Comparison of ENCODE assay signal across 8 cellular contexts in the genomic region with DNA sequence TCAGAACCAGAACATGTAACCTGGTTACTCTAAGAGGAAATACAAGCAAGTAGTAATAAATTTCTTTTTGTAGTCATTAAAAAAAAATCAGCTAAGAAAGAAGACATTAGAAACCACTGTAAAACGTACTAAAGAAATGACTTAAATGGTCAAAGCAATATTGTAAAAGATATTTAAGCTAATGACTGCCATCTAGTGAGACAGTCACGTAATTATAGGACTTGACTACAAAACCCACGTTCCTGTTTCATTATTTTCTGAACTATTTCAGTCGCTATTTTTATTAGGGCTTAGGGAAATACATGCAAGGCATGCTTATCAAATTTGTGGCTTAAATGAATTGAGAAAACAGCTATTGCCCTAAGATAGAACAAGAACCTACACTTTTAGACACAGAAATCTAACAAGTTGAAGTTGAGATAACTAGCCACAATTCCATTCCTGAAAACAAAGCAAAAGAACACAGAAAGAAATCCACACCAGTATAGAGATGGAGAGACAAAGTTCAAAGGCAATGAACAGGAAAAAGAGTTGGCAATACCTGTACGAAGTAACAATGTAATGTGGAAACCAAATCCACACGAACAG. TPM values are rescaled to one million over a fixed set of nuclear protein-coding genes. Genes with fewer than 3 reads are reported as not detected.
DNase-seq lines count a peak whose midpoint lies in the region; TF ChIP-seq lines count a peak whose summit lies in the region.

No MANE protein-coding gene starts in this region.

- H3K27me3 ChIP-seq in SU-DHL-6 (ENCODE audit: low read length) (no peaks in the 10 kb centered on the region), transverse colon (no peaks in the 10 kb centered on the region)

- no peak overlapping the region for H2AFZ ChIP-seq in SU-DHL-6 (ENCODE audit: low read depth, low read length, severe bottlenecking)

- H3K36me3 ChIP-seq in SU-DHL-6 (ENCODE audit: low read length), result peaks cover 32% of the 10 kb centered on the region
- peaks cover 0 to 60% (median 13%) of the 10 kb centered on the region in 4 donors for H3K36me3 ChIP-seq in transverse colon

- no peaks in the 10 kb centered on the region for H3K9me3 ChIP-seq in SU-DHL-6 (ENCODE audit: insufficient read depth, low read length)
- no peaks in the 10 kb centered on the region for H3K9me3 ChIP-seq in transverse colon

- H3K4me2 ChIP-seq in SU-DHL-6 (ENCODE audit: low read depth, low read length, poor library complexity, severe bottlenecking), result no peak overlapping the region

- no peaks in the 10 kb centered on the region for H3K9me3 Mint-ChIP-seq in glutamatergic neuron (ENCODE audit: unreplicated experiment)

- intact Hi-C loops in transverse colon (cut with DNase I; ENCODE audit: low total_unique reads), result no loop called here

- H3K4me3 Mint-ChIP-seq in glutamatergic neuron (ENCODE audit: unreplicated experiment), result no peak overlapping the region

- H3F3A ChIP-seq in SU-DHL-6 (ENCODE audit: insufficient read depth), result peaks cover 11% of the 10 kb centered on the region

- WGBS in transverse colon (ENCODE audit: low coverage in 1 of 2), 2 donors, result 28 to 31% methylated on average over 6 of the region's 6 CpGs

- no peaks in the 10 kb centered on the region for H3K36me3 Mint-ChIP-seq in glutamatergic neuron (ENCODE audit: unreplicated experiment)

- no peaks in the 10 kb centered on the region for H3K4me1 ChIP-seq in transverse colon

- no peak for TF ChIP-seq EP300 in transverse colon (IDR thresholded peaks at IDR 0.05; ENCODE audit: low read depth)

- H3K4me3 ChIP-seq in LNCaP clone FGC (ENCODE audit: low read depth, low read length) (no peak overlapping the region), SU-DHL-6 (ENCODE audit: insufficient read depth, low read length, poor library complexity, severe bottlenecking) (no peak overlapping the region), transverse colon (no peak overlapping the region)

- H3K79me2 ChIP-seq in SU-DHL-6 (ENCODE audit: insufficient read depth, low read length), result no peaks in the 10 kb centered on the region

- H3K9me2 ChIP-seq in SU-DHL-6 (replicated peaks; ENCODE audit: insufficient read depth, low read length), result no peaks in the 10 kb centered on the region

- peak; percentile 57 for DNase-seq in ACHN
- no peak for DNase-seq in LNCaP clone FGC (ENCODE audit: low read depth)
- no peak for DNase-seq in glutamatergic neuron
- no peak for DNase-seq in transverse colon
- no peak for DNase-seq in effector CD4-positive, alpha-beta T cell
- no peak for DNase-seq in NCI-H226

- in situ Hi-C loops in ACHN (cut with HindIII; ENCODE audit: low pct_ligation_motif_present, low pct_unique_long_range_greater_than_20kb, low sequenced_read_pairs) (loop anchor here (25.0 kb wide), 1 partner anchor 119 kb away; no protein-coding TSS in a partner anchor), transverse colon (cut with MboI; ENCODE audit: low pct_ligation_motif_present in 1 of 4, low pct_unique_long_range_greater_than_20kb in 1 of 4, low sequenced_read_pairs in 3 of 4) (loop anchor here in 2 of 4 donors (5.0 to 25.0 kb wide), 2 partner anchors 119 to 124 kb away; no protein-coding TSS in a partner anchor)

- TF ChIP-seq POLR2A in transverse colon (IDR thresholded peaks at IDR 0.05), result no peak

- no peak overlapping the region for H3K9ac ChIP-seq in SU-DHL-6 (ENCODE audit: low read length)

- no peaks in the 10 kb centered on the region for H3K4me1 Mint-ChIP-seq in glutamatergic neuron (ENCODE audit: low read depth, unreplicated experiment)

- H3K27ac ChIP-seq in SU-DHL-6 (ENCODE audit: low read depth, low read length) (no peak overlapping the region), transverse colon (no peak overlapping the region)

- no peak overlapping the region for H3K27ac Mint-ChIP-seq in glutamatergic neuron (ENCODE audit: unreplicated experiment)

- TF ChIP-seq CTCF in GM12872 (IDR thresholded peaks at IDR 0.05; ENCODE audit: insufficient read depth, low read depth, low read length) (peak; percentile 39; the same call in 2 of the 3 replicates), LNCaP clone FGC (IDR thresholded peaks at IDR 0.05; ENCODE audit: control insufficient read depth, extremely low read depth, insufficient read depth) (peak; percentile 59), SU-DHL-6 (IDR thresholded peaks at IDR 0.05; ENCODE audit: insufficient read depth, low read length, poor library complexity, severe bottlenecking) (peak; percentile 50), glutamatergic neuron (IDR thresholded peaks at IDR 0.05; ENCODE audit: partially characterized antibody, unreplicated experiment) (peak; percentile 52), transverse colon (IDR thresholded peaks at IDR 0.05) (peak; percentile 48 to 53 (median 51))

- no peaks in the 10 kb centered on the region for H4K20me1 ChIP-seq in SU-DHL-6 (ENCODE audit: low read depth, low read length)

- H3K27me3 Mint-ChIP-seq in glutamatergic neuron (ENCODE audit: unreplicated experiment), result no peaks in the 10 kb centered on the region

RNA-seq across cellular contexts. Expression of gene ALG5, which starts 17.9 kb away (rescaled TPM):
- 25.5 TPM for total RNA-seq in glutamatergic neuron (ENCODE audit: unreplicated experiment)
- 10 to 100 TPM in 2 of 4 donors, 1 to 10 TPM in 2; 3.8 to 33.8 (median 14.1) TPM for total RNA-seq in transverse colon

RNA-seq across cellular contexts. Expression of gene EXOSC8, which starts 19.3 kb away (rescaled TPM):
- total RNA-seq in glutamatergic neuron (ENCODE audit: unreplicated experiment), result 49.0 TPM
- total RNA-seq in transverse colon, result 10 to 100 TPM in 2 of 4 donors, 1 to 10 TPM in 2; 3.2 to 36.2 (median 12.9) TPM
